In genomic region chr10:52221937-52222336, GRCh38 we compare ENCODE assay signal across 20 cellular contexts.
"Had no signal": no experiment of that assay in that cellular context is flagged by ENCODE, and none has a peak within 500 bp of the region (broad histone marks: within the 10 kb centered on the region; RNA-seq: fewer than 3 reads in every experiment).

No MANE protein-coding gene starts in this region.

- H3K36me3 Mint-ChIP-seq: natural killer cell treated with Interleukin-12 subunit alpha and Interleukin-12 subunit beta and Interleukin-15 and Interleukin-18, amount 100 ng/mL, for 72 hours had no signal

- H3K4me3 Mint-ChIP-seq: endodermal cell; natural killer cell treated with Interleukin-12 subunit alpha and Interleukin-12 subunit beta and Interleukin-15 and Interleukin-18, amount 100 ng/mL, for 72 hours had no signal

- H3K27ac Mint-ChIP-seq: endodermal cell; natural killer cell treated with Interleukin-12 subunit alpha and Interleukin-12 subunit beta and Interleukin-15 and Interleukin-18, amount 100 ng/mL, for 72 hours; progenitor cell of endocrine pancreas had no signal

- H3K27ac ChIP-seq: heart left ventricle, pancreas had no signal

- H3K4me1 Mint-ChIP-seq: endodermal cell had no signal

- H3K27me3 Mint-ChIP-seq: natural killer cell treated with Interleukin-12 subunit alpha and Interleukin-12 subunit beta and Interleukin-15 and Interleukin-18, amount 100 ng/mL, for 72 hours; progenitor cell of endocrine pancreas had no signal

- H3K9me3 Mint-ChIP-seq: endodermal cell had no signal

- H3K4me1 ChIP-seq: heart left ventricle had no signal

- ATAC-seq: heart left ventricle; left colon; left ventricle myocardium superior; natural killer cell treated with Interleukin-12 subunit alpha and Interleukin-12 subunit beta and Interleukin-15 and Interleukin-18, amount 100 ng/mL, for 72 hours; pancreas; right cardiac atrium had no signal

- H3K36me3 ChIP-seq: heart left ventricle, pancreas had no signal

- H3K9me3 ChIP-seq: heart left ventricle, pancreas had no signal

- H3K4me2 ChIP-seq: smooth muscle cell had no signal

- H3K4me3 ChIP-seq: heart left ventricle, lung, pancreas, smooth muscle cell had no signal

- H3K27me3 ChIP-seq: heart left ventricle, pancreas had no signal

- DNase-seq: dermis blood vessel endothelial cell; endodermal cell; erythroblast; foreskin melanocyte; heart left ventricle; hippocampal formation; left colon; left ventricle myocardium superior; mesenchymal stem cell; midbrain; occipital lobe; pancreas; right cardiac atrium; stimulated activated CD4-positive, alpha-beta T cell treated with anti-CD3 and anti-CD28 coated beads, Interleukin-2, amount 100 ng/mL, for 48 hours; stimulated activated naive CD4-positive, alpha-beta T cell treated with Interleukin-2 at 50 U/mL for 16 hours; trophoblast cell had no signal
